ENCODE assay signal across 23 cellular contexts in the genomic region with DNA sequence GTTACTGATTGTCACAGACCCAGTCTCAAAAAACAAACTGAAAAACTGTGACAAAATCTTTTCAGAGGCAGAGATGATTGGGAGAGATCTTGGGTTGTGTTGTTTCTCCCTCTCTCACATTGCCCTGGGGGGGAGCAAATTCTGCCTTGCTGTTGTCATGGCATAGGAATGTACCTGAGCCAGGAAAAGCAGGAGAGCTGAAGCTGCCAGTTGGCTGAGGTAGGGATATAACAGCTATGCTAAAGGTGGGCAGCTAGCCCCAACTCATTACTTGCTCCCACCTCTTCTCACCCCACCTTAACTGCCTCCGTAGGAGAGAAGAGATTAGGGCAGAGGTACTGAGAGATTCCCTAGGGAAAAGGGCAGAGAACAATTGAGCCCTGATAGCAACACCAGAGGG.
DNase-seq lines count a peak whose midpoint lies in the region; ATAC-seq and TF ChIP-seq lines count a peak whose summit lies in the region.
"Had no signal": no experiment of that assay in that cellular context is flagged by ENCODE, and none has a peak within 500 bp of the region (broad histone marks: within the 10 kb centered on the region; RNA-seq: fewer than 3 reads in every experiment).

No MANE protein-coding gene starts in this region.

- H3K9ac ChIP-seq in iPS-20b (ENCODE audit: low read depth, low read length) = 0 out of 2 replicates have a peak overlapping the region, but pooled peaks have one; percentile 1
- H3K9ac ChIP-seq: BLaER1 had no signal

- no peak overlapping the region for H3K4me3 ChIP-seq in body of pancreas
- H3K4me3 ChIP-seq in iPS-20b (ENCODE audit: low read length) = no peak overlapping the region
- no peak overlapping the region for H3K4me3 ChIP-seq in thyroid gland (replicated peaks in 1 of 3)
- no peak overlapping the region for H3K4me3 ChIP-seq in tibial artery
- H3K4me3 ChIP-seq: BLaER1, GM12878, heart left ventricle, mucosa of descending colon, psoas muscle, SJCRH30, skin epidermis, uterus had no signal

- 59 to 67% methylated on average over 1 of the region's 1 CpG for WGBS in body of pancreas, 2 donors
- 45 to 61% methylated on average over 1 of the region's 1 CpG for WGBS in thyroid gland, 2 donors

- peaks cover 4% of the 10 kb centered on the region for H3K4me1 ChIP-seq in body of pancreas
- H3K4me1 ChIP-seq in iPS-20b (ENCODE audit: insufficient read depth, low read length) = peaks cover 33% of the 10 kb centered on the region
- H3K4me1 ChIP-seq in thyroid gland = no peaks in the 10 kb centered on the region
- no peaks in the 10 kb centered on the region for H3K4me1 ChIP-seq in tibial artery
- H3K4me1 ChIP-seq: BLaER1, heart left ventricle, psoas muscle, SJCRH30, uterus had no signal

- no peaks in the 10 kb centered on the region for H3K9me3 ChIP-seq in body of pancreas
- no peaks in the 10 kb centered on the region for H3K9me3 ChIP-seq in iPS-20b (ENCODE audit: insufficient read depth, low read depth, low read length)
- no peaks in the 10 kb centered on the region for H3K9me3 ChIP-seq in thyroid gland
- H3K9me3 ChIP-seq in tibial artery = no peaks in the 10 kb centered on the region
- H3K9me3 ChIP-seq: BLaER1, mucosa of descending colon, psoas muscle, SJCRH30, uterus had no signal

- DNase-seq in SIG-M5 treated with dmso at 0.1 percent for 504 hours (lab: John Stamatoyannopoulos, UW; ENCODE audit: unreplicated experiment) (peak; percentile 18), SIG-M5 (lab: John Stamatoyannopoulos, UW) (no peak), body of pancreas (peak in 2 of 4 donors; percentile 12 to 53), thyroid gland (peak; percentile 11 to 58), tibial artery (no peak), Ammon's horn (ENCODE audit: low spot score) (no peak)
- DNase-seq: activated CD4-positive, alpha-beta memory T cell treated with anti-CD3 and anti-CD28 coated beads, Interleukin-2, amount 10 ng/mL, durations not matched to agents 7 days and 5 days; activated naive CD4-positive, alpha-beta T cell treated with anti-CD3 and anti-CD28 coated beads for 36 hours; activated T-cell treated with anti-CD3 and anti-CD28 coated beads, Interleukin-2, amount 50 U/mL, for 24 hours; heart left ventricle; left colon; mucosa of descending colon; NCI-H1092; NCI-H2081 treated with DMSO at 0.1 percent for 48 hours; NCI-H510A; psoas muscle; SJCRH30; uterus had no signal

- no peak for TF ChIP-seq CTCF in body of pancreas (IDR thresholded peaks at IDR 0.05)
- TF ChIP-seq CTCF in thyroid gland (IDR thresholded peaks at IDR 0.05) = no peak
- TF ChIP-seq CTCF in tibial artery (IDR thresholded peaks at IDR 0.05) = no peak

- TF ChIP-seq POLR2A in body of pancreas (IDR thresholded peaks at IDR 0.05) = no peak
- TF ChIP-seq POLR2A in thyroid gland (IDR thresholded peaks at IDR 0.05) = no peak

- intact Hi-C loops in body of pancreas (cut with DNase I) = no loop called here
- intact Hi-C loops in thyroid gland (cut with DNase I) = no loop called here
- intact Hi-C loops in tibial artery (cut with DNase I; ENCODE audit: low total_unique reads) = no loop called here

- H3K27me3 ChIP-seq in body of pancreas (no peaks in the 10 kb centered on the region), iPS-20b (ENCODE audit: insufficient read depth, low read length) (no peaks in the 10 kb centered on the region), thyroid gland (no peaks in the 10 kb centered on the region), tibial artery (no peaks in the 10 kb centered on the region)
- H3K27me3 ChIP-seq: BLaER1, heart left ventricle, uterus had no signal

- ATAC-seq in body of pancreas = peak; percentile 68
- ATAC-seq in GM18498 (IDR thresholded peaks at IDR 0.05; ENCODE audit: unreplicated experiment) = no peak
- ATAC-seq: GM12878, heart left ventricle, left colon, mucosa of descending colon, psoas muscle had no signal

- H3K36me3 ChIP-seq in body of pancreas (replicated peaks in 1 of 2; ENCODE audit: insufficient read depth in 1 of 2, low read depth in 2 of 2) (no peaks in the 10 kb centered on the region), iPS-20b (ENCODE audit: insufficient read depth, low read depth, low read length) (no peaks in the 10 kb centered on the region), thyroid gland (no peaks in the 10 kb centered on the region), tibial artery (no peaks in the 10 kb centered on the region)
- H3K36me3 ChIP-seq: BLaER1, heart left ventricle, SJCRH30, uterus had no signal

- H3K27ac ChIP-seq in body of pancreas = no peak overlapping the region
- H3K27ac ChIP-seq in iPS-20b (ENCODE audit: low read length) = no peak overlapping the region
- no peak overlapping the region for H3K27ac ChIP-seq in thyroid gland
- no peak overlapping the region for H3K27ac ChIP-seq in tibial artery
- H3K27ac ChIP-seq: BLaER1, heart left ventricle, psoas muscle, SJCRH30, skin epidermis, uterus had no signal

Comparison
In these comparisons a context has a peak if more than half of its experiments do, and no peak if none do; other contexts are left out.
1. DNase-seq: peak in SIG-M5 treated with dmso at 0.1 percent for 504 hours (single experiment) and thyroid gland (2 of 2); none in SIG-M5 (single experiment), tibial artery (0 of 2) and Ammon's horn (single experiment).